16 cellular contexts compared by ENCODE assay signal in the genomic region with DNA sequence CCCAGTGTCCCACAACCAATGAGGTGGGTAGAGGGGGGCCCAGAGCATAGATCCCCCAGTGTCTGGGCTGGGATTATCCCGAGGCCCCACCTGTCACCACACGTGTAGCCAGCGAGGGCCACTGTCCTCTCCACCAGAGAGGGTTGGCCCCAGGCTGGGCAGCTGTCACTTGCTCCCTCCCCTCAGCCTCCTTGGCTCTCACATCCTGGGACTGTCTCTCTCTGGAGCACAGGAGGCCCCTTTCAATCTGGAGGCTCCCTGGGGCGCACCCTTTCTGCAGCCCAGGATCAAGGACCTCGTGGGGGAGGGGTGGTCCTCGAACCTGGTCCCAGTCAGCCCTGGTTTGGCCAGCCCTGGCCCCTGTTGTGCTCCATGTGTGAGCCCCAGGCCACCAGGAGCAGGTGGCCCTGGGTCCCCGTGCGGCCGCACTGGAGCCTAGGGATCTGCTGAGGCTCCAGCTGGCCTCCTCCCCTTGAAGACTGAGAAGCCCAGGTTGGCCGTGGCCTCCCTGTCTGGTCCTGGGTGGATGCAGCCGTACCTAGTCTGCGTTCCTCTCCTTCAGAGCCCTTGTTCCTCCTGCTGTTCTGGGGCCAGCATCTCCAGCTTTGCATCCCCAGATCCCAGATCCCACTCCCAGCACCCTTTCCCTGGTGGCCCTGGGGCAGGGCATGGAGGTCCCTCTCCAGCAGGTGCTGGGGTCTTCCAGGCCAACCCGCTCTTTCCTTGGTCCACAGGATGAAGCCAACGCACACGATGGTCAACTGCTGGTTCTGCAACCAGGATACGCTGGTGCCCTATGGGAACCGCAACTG. TPM values are rescaled to one million over a fixed set of nuclear protein-coding genes. Genes with fewer than 3 reads are reported as not detected.
DNase-seq lines count a peak whose midpoint lies in the region; ATAC-seq and TF ChIP-seq lines count a peak whose summit lies in the region.
"Had no signal": no experiment of that assay in that cellular context is flagged by ENCODE, and none has a peak within 500 bp of the region (broad histone marks: within the 10 kb centered on the region; RNA-seq: fewer than 3 reads in every experiment).

No MANE protein-coding gene starts in this region.

- H2BK120ac ChIP-seq in H9 (ENCODE audit: low read depth, low read length, poor library complexity, severe bottlenecking): no peak overlapping the region

- H3K4me3 ChIP-seq in osteoblast (ENCODE audit: insufficient read depth, low read length) (no peak overlapping the region), Karpas-422 (ENCODE audit: low read length) (no peak overlapping the region)
- H3K4me3 ChIP-seq: SK-N-MC had no signal

- H3K9ac ChIP-seq in H9 (ENCODE audit: extremely low read depth, insufficient read length, low read length) (no peak overlapping the region), Karpas-422 (ENCODE audit: low read length) (no peak overlapping the region)
- H3K9ac ChIP-seq: KMS-11 had no signal

- H3K4me3 Mint-ChIP-seq in H9 (no peak overlapping the region), WTC11 (no peak overlapping the region)
- H3K4me3 Mint-ChIP-seq: CD4-positive, CD25-positive, alpha-beta regulatory T cell; HFFc6 had no signal

- peaks cover 4% of the 10 kb centered on the region for H3K36me3 ChIP-seq in osteoblast (ENCODE audit: insufficient read depth, low read length)
- peaks cover 8% of the 10 kb centered on the region; the same call in 1 of the 2 replicates for H3K36me3 ChIP-seq in Karpas-422 (ENCODE audit: insufficient read depth, low read length)

- ATAC-seq in WTC11 (no peak), GM18873 (IDR thresholded peaks at IDR 0.05; ENCODE audit: low FRiP score, unreplicated experiment) (no peak)

- H3K9me3 Mint-ChIP-seq in H9 (no peaks in the 10 kb centered on the region), WTC11 (no peaks in the 10 kb centered on the region)
- H3K9me3 Mint-ChIP-seq: CD4-positive, CD25-positive, alpha-beta regulatory T cell; HFFc6 had no signal

- CTCF ChIA-PET in WTC11 (lab: Charles Lee): interaction anchor here (7.3 kb wide), 1 partner anchor 20 kb away, joined by 93 read pairs; no protein-coding TSS in a partner anchor

- no peak overlapping the region for H2BK12ac ChIP-seq in H9 (ENCODE audit: insufficient read length, low read depth, low read length)

- H3K4me1 ChIP-seq in H9 (ENCODE audit: insufficient read depth, low read length): peaks cover 2% of the 10 kb centered on the region; the same call in 1 of the 2 replicates
- H3K4me1 ChIP-seq in osteoblast (ENCODE audit: insufficient read depth, low read length): peaks cover 7% of the 10 kb centered on the region
- peaks cover 36% of the 10 kb centered on the region for H3K4me1 ChIP-seq in Karpas-422 (ENCODE audit: low read length)

- H3K4me2 ChIP-seq in H9 (ENCODE audit: insufficient read depth, insufficient read length, low read length) (no peak overlapping the region), osteoblast (ENCODE audit: insufficient read depth, low read length) (no peak overlapping the region), Karpas-422 (ENCODE audit: low read depth, low read length, poor library complexity, severe bottlenecking) (no peak overlapping the region)
- H3K4me2 ChIP-seq: KMS-11 had no signal

- no peak overlapping the region; the same call in 1 of the 2 replicates for H3K14ac ChIP-seq in H9 (ENCODE audit: insufficient read depth, low read length)

- no peak overlapping the region for H2BK15ac ChIP-seq in H9 (ENCODE audit: low read depth, low read length)

- H3K9me2 ChIP-seq in Karpas-422 (replicated peaks; ENCODE audit: insufficient read depth, low read length): no peaks in the 10 kb centered on the region

- no peak overlapping the region for H3K18ac ChIP-seq in H9 (ENCODE audit: insufficient read length, low read depth, low read length)

- H4K8ac ChIP-seq in H9 (replicated peaks; ENCODE audit: insufficient read length, low read depth, low read length): no peak overlapping the region

- H3K27ac ChIP-seq in H9 (ENCODE audit: insufficient read length, low read depth, low read length) (no peak overlapping the region), osteoblast (ENCODE audit: low read depth, low read length) (no peak overlapping the region), Karpas-422 (ENCODE audit: low read length) (no peak overlapping the region)
- H3K27ac ChIP-seq: 22Rv1, KMS-11, SK-N-MC had no signal

- H3K23ac ChIP-seq in H9 (ENCODE audit: insufficient read length, low read depth, low read length): no peak overlapping the region

- no peak overlapping the region for H2AFZ ChIP-seq in H9 (ENCODE audit: low read length)
- H2AFZ ChIP-seq in osteoblast (ENCODE audit: low read length): no peak overlapping the region
- no peak overlapping the region for H2AFZ ChIP-seq in Karpas-422 (ENCODE audit: low read length)

- H2BK20ac ChIP-seq in H9 (ENCODE audit: low read depth, low read length, poor library complexity, severe bottlenecking): no peak overlapping the region

- H3K27ac Mint-ChIP-seq in H9: peak overlapping the region; percentile 47 to 53 (median 52); a peak in 4 of 7 replicates
- peak overlapping the region; percentile 15; the same call in 1 of the 2 replicates for H3K27ac Mint-ChIP-seq in WTC11
- H3K27ac Mint-ChIP-seq: HFFc6 had no signal

- peaks cover 5% of the 10 kb centered on the region for H3K79me1 ChIP-seq in H9 (ENCODE audit: insufficient read depth, low read depth, low read length, poor library complexity, severe bottlenecking)

- POLR2A ChIA-PET in WTC11 (lab: Charles Lee): interaction anchor here (0.6 kb wide), 1 partner anchor 217 kb away, joined by 5 read pairs; no protein-coding TSS in a partner anchor

- no peaks in the 10 kb centered on the region for H3K27me3 Mint-ChIP-seq in H9 (ENCODE audit: low read depth)
- no peaks in the 10 kb centered on the region for H3K27me3 Mint-ChIP-seq in WTC11 (ENCODE audit: low read depth)
- H3K27me3 Mint-ChIP-seq: CD4-positive, CD25-positive, alpha-beta regulatory T cell had no signal

- no peak overlapping the region for H3K4ac ChIP-seq in H9 (ENCODE audit: low read depth, low read length)

- H4K5ac ChIP-seq in H9 (ENCODE audit: insufficient read length, low read depth, low read length): no peak overlapping the region

- WGBS in H9 (ENCODE audit: extremely low coverage, insufficient read length, low lambda C conversion rate): no CpG with 5 or more reads among the region's 17 CpGs

- peaks cover 8% of the 10 kb centered on the region; the same call in 1 of the 2 replicates for H3K79me2 ChIP-seq in H9 (ENCODE audit: insufficient read depth, low read length)
- H3K79me2 ChIP-seq in osteoblast (ENCODE audit: insufficient read depth, low read length): peaks cover 54% of the 10 kb centered on the region
- peaks cover 60% of the 10 kb centered on the region for H3K79me2 ChIP-seq in Karpas-422 (ENCODE audit: low read length)

- no peak overlapping the region for H4K91ac ChIP-seq in H9 (ENCODE audit: insufficient read length, low read depth, low read length)

- peak; percentile 48 to 79 for DNase-seq in NCI-H524 (lab: John Stamatoyannopoulos, UW)
- DNase-seq in NCI-H524 treated with DMSO at 0.1 percent for 48 hours (lab: John Stamatoyannopoulos, UW): no peak
- no peak for DNase-seq in H9
- no peak for DNase-seq in WTC11 (ENCODE audit: low spot score)
- peak; percentile 68 for DNase-seq in osteoblast (ENCODE audit: insufficient read length, low spot score, missing footprints)
- no peak for DNase-seq in NCI-H526 (lab: John Stamatoyannopoulos, UW)
- DNase-seq in Karpas-422: no peak
- DNase-seq: CD4-positive, CD25-positive, alpha-beta regulatory T cell; HFFc6; NCI-H1417 treated with DMSO at 0.1 percent for 48 hours; NCI-H187 treated with DMSO at 0.1 percent for 48 hours; NK-92 treated with Interleukin-12 subunit alpha and Interleukin-12 subunit beta, amount 100 ng/mL, for 24 hours had no signal

- no peaks in the 10 kb centered on the region for H3K9me3 ChIP-seq in H9 (ENCODE audit: control insufficient read depth, low read depth, low read length)
- no peaks in the 10 kb centered on the region for H3K9me3 ChIP-seq in osteoblast (ENCODE audit: low read depth, low read length)
- no peaks in the 10 kb centered on the region for H3K9me3 ChIP-seq in Karpas-422 (ENCODE audit: low read length)

- H2BK5ac ChIP-seq in H9 (ENCODE audit: insufficient read length, low read length): no peak overlapping the region

- H3K36me3 Mint-ChIP-seq in H9 (ENCODE audit: insufficient read depth in 1 of 3, low read depth in 3 of 3) (peaks cover 7 to 26% (median 23%) of the 10 kb centered on the region in 3 experiments; a peak in 6 of 7 replicates), WTC11 (peaks cover 5% of the 10 kb centered on the region)

- H3T11ph ChIP-seq in H9 (ENCODE audit: low read length): no peak overlapping the region

- H3K27me3 ChIP-seq in H9 (ENCODE audit: insufficient read depth, low read length): no peaks in the 10 kb centered on the region
- H3K27me3 ChIP-seq in osteoblast (ENCODE audit: insufficient read depth, low read length): no peaks in the 10 kb centered on the region
- H3K27me3 ChIP-seq in Karpas-422 (ENCODE audit: low read length): no peaks in the 10 kb centered on the region

- H3K56ac ChIP-seq in H9 (ENCODE audit: insufficient read length, low read depth, low read length): no peak overlapping the region

- H3K4me1 Mint-ChIP-seq in H9: peaks cover 26 to 36% of the 10 kb centered on the region in 2 experiments
- peaks cover 32% of the 10 kb centered on the region for H3K4me1 Mint-ChIP-seq in WTC11

- H4K20me1 ChIP-seq in H9 (ENCODE audit: control insufficient read depth, insufficient read depth, insufficient read length) (no peaks in the 10 kb centered on the region), osteoblast (ENCODE audit: insufficient read depth, low read length) (peaks cover 37% of the 10 kb centered on the region), Karpas-422 (ENCODE audit: insufficient read depth, low read depth, low read length) (peaks cover 61% of the 10 kb centered on the region)

- H3K23me2 ChIP-seq in H9 (ENCODE audit: insufficient read length, low read depth, low read length, poor library complexity, severe bottlenecking): no peaks in the 10 kb centered on the region

- H2AK5ac ChIP-seq in H9 (ENCODE audit: insufficient read length, low read length): no peak overlapping the region

- no peak for TF ChIP-seq CTCF in H9 (conservative IDR thresholded peaks at IDR 0.05)
- no peak for TF ChIP-seq CTCF in WTC11 (IDR thresholded peaks at IDR 0.05)
- TF ChIP-seq CTCF in osteoblast (IDR thresholded peaks at IDR 0.05; ENCODE audit: extremely low read depth, low read depth, low read length): no peak

RNA-seq across cellular contexts. Expression of gene TMEM201, which starts 6.7 kb away (rescaled TPM):
- total RNA-seq in H9 (2021): 31.0 and 31.3 TPM in 2 replicates
- 25.9 to 30.4 TPM (median 26.7 TPM) in 3 replicates for total RNA-seq in WTC11 (2021)
- total RNA-seq in osteoblast: 5.9 and 6.2 TPM in 2 replicates
- total RNA-seq in Karpas-422 (2014; rRNA removed; shearing (Covaris generic); ENCODE audit: low replicate concordance): 9.3 and 12.2 TPM in 2 replicates

RNA-seq across cellular contexts. Expression of gene SLC25A33, which starts 56.1 kb away (rescaled TPM):
- total RNA-seq in H9 (2021) (8.8 and 9.4 TPM in 2 replicates), WTC11 (2021) (8.8 to 9.3 TPM (median 9.2 TPM) in 3 replicates), osteoblast (7.2 and 8.0 TPM in 2 replicates)
- total RNA-seq in Karpas-422 (2014; rRNA removed; shearing (Covaris generic); ENCODE audit: low replicate concordance): 19.7 and 25.2 TPM in 2 replicates

RNA-seq across cellular contexts. Expression of gene PIK3CD, which starts 56.2 kb away (rescaled TPM):
- total RNA-seq in H9 (2021): 10.0 and 10.6 TPM in 2 replicates
- total RNA-seq in WTC11 (2021): 17.9 to 23.1 TPM (median 20.2 TPM) in 3 replicates
- 12.7 and 14.1 TPM in 2 replicates for total RNA-seq in osteoblast
- 30.5 and 43.5 TPM in 2 replicates for total RNA-seq in Karpas-422 (2014; rRNA removed; shearing (Covaris generic); ENCODE audit: low replicate concordance)

Comparison
In these comparisons a context has a peak if more than half of its experiments do, and no peak if none do; other contexts are left out.
1. DNase-seq: peak in NCI-H524 (2 of 2) and osteoblast (single experiment); none in NCI-H524 treated with DMSO at 0.1 percent for 48 hours (single experiment), H9 (single experiment), WTC11 (single experiment), NCI-H526 (0 of 2) and Karpas-422 (single experiment).